10 cellular contexts compared by ENCODE assay signal in genomic region chr2:71880846-71881610, GRCh38.
DNase-seq lines count a peak whose midpoint lies in the region; ATAC-seq and TF ChIP-seq lines count a peak whose summit lies in the region.
"Had no signal": no experiment of that assay in that cellular context is flagged by ENCODE, and none has a peak within 500 bp of the region (broad histone marks: within the 10 kb centered on the region; RNA-seq: fewer than 3 reads in every experiment).

No MANE protein-coding gene starts in this region.

- H3K27me3 Mint-ChIP-seq in natural killer cell (ENCODE audit: low read depth in 2 of 2), result peaks cover 0 to 2% of the 10 kb centered on the region in 2 donors
- peaks cover under 1 to 8% of the 10 kb centered on the region in 2 donors for H3K27me3 Mint-ChIP-seq in natural killer cell treated with Interleukin-12 subunit alpha and Interleukin-12 subunit beta and Interleukin-15 and Interleukin-18, amount 100 ng/mL, for 72 hours
- no peaks in the 10 kb centered on the region for H3K27me3 Mint-ChIP-seq in activated T-helper 2 cell treated with anti-CD3 and anti-CD28 coated beads, Interferon-gamma antibody, Interleukin-2, Interleukin-4, amounts not matched to agents 10 μg/mL and 5 μg/mL and 100 μg/mL, durations not matched to agents 14 hours and 24 hours and 36 hours (ENCODE audit: low read depth)

- no peak overlapping the region for H3K27ac ChIP-seq in left lung

- H3K27me3 ChIP-seq in left lung, result no peaks in the 10 kb centered on the region

- no peaks in the 10 kb centered on the region for H3K36me3 Mint-ChIP-seq in natural killer cell
- no peaks in the 10 kb centered on the region for H3K36me3 Mint-ChIP-seq in natural killer cell treated with Interleukin-12 subunit alpha and Interleukin-12 subunit beta and Interleukin-15 and Interleukin-18, amount 100 ng/mL, for 72 hours
- H3K36me3 Mint-ChIP-seq in activated T-helper 2 cell treated with anti-CD3 and anti-CD28 coated beads, Interferon-gamma antibody, Interleukin-2, Interleukin-4, amounts not matched to agents 10 μg/mL and 5 μg/mL and 100 μg/mL, durations not matched to agents 14 hours and 24 hours and 36 hours (ENCODE audit: low read depth), result no peaks in the 10 kb centered on the region

- no peaks in the 10 kb centered on the region for H3K36me3 ChIP-seq in left lung

- peaks cover 0 to 6% of the 10 kb centered on the region in 2 donors for H3K9me3 ChIP-seq in left lung

- peaks cover 0 to 4% of the 10 kb centered on the region in 2 donors for H3K4me1 Mint-ChIP-seq in natural killer cell
- H3K4me1 Mint-ChIP-seq in natural killer cell treated with Interleukin-12 subunit alpha and Interleukin-12 subunit beta and Interleukin-15 and Interleukin-18, amount 100 ng/mL, for 72 hours (ENCODE audit: low read depth in 2 of 2), result no peaks in the 10 kb centered on the region
- no peaks in the 10 kb centered on the region for H3K4me1 Mint-ChIP-seq in activated T-helper 2 cell treated with anti-CD3 and anti-CD28 coated beads, Interferon-gamma antibody, Interleukin-2, Interleukin-4, amounts not matched to agents 10 μg/mL and 5 μg/mL and 100 μg/mL, durations not matched to agents 14 hours and 24 hours and 36 hours (ENCODE audit: low read depth)

- DNase-seq in natural killer cell (peak; percentile 1), cardiac fibroblast (ENCODE audit: low read depth in 2 of 2) (peak; percentile 64 to 78), left lung (no peak), OCI-M2 (lab: John Stamatoyannopoulos, UW; ENCODE audit: unreplicated experiment) (no peak)
- DNase-seq in natural killer cell treated with Interleukin-12 subunit alpha and Interleukin-12 subunit beta and Interleukin-15 and Interleukin-18, amount 100 ng/mL, for 72 hours (ENCODE audit: low spot score), result no peak
- no peak for DNase-seq in activated T-helper 2 cell treated with anti-CD3 and anti-CD28 coated beads, Interferon-gamma antibody, Interleukin-2, Interleukin-4, amounts not matched to agents 10 μg/mL and 5 μg/mL and 100 μg/mL, durations not matched to agents 14 hours and 24 hours and 36 hours (ENCODE audit: low spot score)
- DNase-seq: activated naive CD4-positive, alpha-beta T cell treated with anti-CD3 and anti-CD28 coated beads, Interleukin-2, amount 50 U/mL, for 16 hours had no signal

- intact Hi-C loops in natural killer cell (cut with micrococcal nuclease), result no loop called here
- intact Hi-C loops in left lung (cut with DNase I), result no loop called here
- intact Hi-C loops in activated T-helper 2 cell treated with anti-CD3 and anti-CD28 coated beads, Interferon-gamma antibody, Interleukin-2, Interleukin-4, amounts not matched to agents 10 μg/mL and 5 μg/mL and 100 μg/mL, durations not matched to agents 14 hours and 24 hours and 36 hours (cut with micrococcal nuclease), result no loop called here

- no peak overlapping the region for H3K4me3 ChIP-seq in cardiac fibroblast (replicated peaks in 1 of 2; ENCODE audit: low read depth in 2 of 2, low read length in 2 of 2)
- no peak overlapping the region for H3K4me3 ChIP-seq in left lung
- H3K4me3 ChIP-seq: skin epidermis had no signal

- H3K4me3 Mint-ChIP-seq in natural killer cell, result no peak overlapping the region
- no peak overlapping the region for H3K4me3 Mint-ChIP-seq in natural killer cell treated with Interleukin-12 subunit alpha and Interleukin-12 subunit beta and Interleukin-15 and Interleukin-18, amount 100 ng/mL, for 72 hours
- no peak overlapping the region for H3K4me3 Mint-ChIP-seq in activated T-helper 2 cell treated with anti-CD3 and anti-CD28 coated beads, Interferon-gamma antibody, Interleukin-2, Interleukin-4, amounts not matched to agents 10 μg/mL and 5 μg/mL and 100 μg/mL, durations not matched to agents 14 hours and 24 hours and 36 hours (ENCODE audit: low read depth)

- H3K4me1 ChIP-seq in left lung, result peaks cover 0 to 20% of the 10 kb centered on the region in 2 donors

- ATAC-seq in natural killer cell (no peak), left lung (peak; percentile 50), GM21390 (IDR thresholded peaks at IDR 0.05; ENCODE audit: unreplicated experiment) (no peak), GM18861 (IDR thresholded peaks at IDR 0.05; ENCODE audit: unreplicated experiment) (no peak)
- ATAC-seq in natural killer cell treated with Interleukin-12 subunit alpha and Interleukin-12 subunit beta and Interleukin-15 and Interleukin-18, amount 100 ng/mL, for 72 hours, result no peak

- TF ChIP-seq CTCF in natural killer cell (IDR thresholded peaks at IDR 0.05), result no peak
- TF ChIP-seq CTCF in cardiac fibroblast (IDR thresholded peaks at IDR 0.05; ENCODE audit: low read depth, low read length), result no peak
- no peak for TF ChIP-seq CTCF in left lung (IDR thresholded peaks at IDR 0.05)

- no peaks in the 10 kb centered on the region for H3K9me3 Mint-ChIP-seq in natural killer cell
- no peaks in the 10 kb centered on the region for H3K9me3 Mint-ChIP-seq in natural killer cell treated with Interleukin-12 subunit alpha and Interleukin-12 subunit beta and Interleukin-15 and Interleukin-18, amount 100 ng/mL, for 72 hours
- H3K9me3 Mint-ChIP-seq in activated T-helper 2 cell treated with anti-CD3 and anti-CD28 coated beads, Interferon-gamma antibody, Interleukin-2, Interleukin-4, amounts not matched to agents 10 μg/mL and 5 μg/mL and 100 μg/mL, durations not matched to agents 14 hours and 24 hours and 36 hours, result no peaks in the 10 kb centered on the region

- no peak overlapping the region for H3K27ac Mint-ChIP-seq in natural killer cell
- no peak overlapping the region for H3K27ac Mint-ChIP-seq in natural killer cell treated with Interleukin-12 subunit alpha and Interleukin-12 subunit beta and Interleukin-15 and Interleukin-18, amount 100 ng/mL, for 72 hours
- no peak overlapping the region for H3K27ac Mint-ChIP-seq in activated T-helper 2 cell treated with anti-CD3 and anti-CD28 coated beads, Interferon-gamma antibody, Interleukin-2, Interleukin-4, amounts not matched to agents 10 μg/mL and 5 μg/mL and 100 μg/mL, durations not matched to agents 14 hours and 24 hours and 36 hours

Comparison
In these comparisons a context has a peak if more than half of its experiments do, and no peak if none do; other contexts are left out.
1. DNase-seq: peak in natural killer cell (single experiment) and cardiac fibroblast (2 of 2); none in natural killer cell treated with Interleukin-12 subunit alpha and Interleukin-12 subunit beta and Interleukin-15 and Interleukin-18, amount 100 ng/mL, for 72 hours (single experiment), left lung (0 of 2), OCI-M2 (single experiment) and activated T-helper 2 cell treated with anti-CD3 and anti-CD28 coated beads, Interferon-gamma antibody, Interleukin-2, Interleukin-4, amounts not matched to agents 10 μg/mL and 5 μg/mL and 100 μg/mL, durations not matched to agents 14 hours and 24 hours and 36 hours (single experiment).